ENCODE assay signal across 12 cellular contexts in the genomic region with DNA sequence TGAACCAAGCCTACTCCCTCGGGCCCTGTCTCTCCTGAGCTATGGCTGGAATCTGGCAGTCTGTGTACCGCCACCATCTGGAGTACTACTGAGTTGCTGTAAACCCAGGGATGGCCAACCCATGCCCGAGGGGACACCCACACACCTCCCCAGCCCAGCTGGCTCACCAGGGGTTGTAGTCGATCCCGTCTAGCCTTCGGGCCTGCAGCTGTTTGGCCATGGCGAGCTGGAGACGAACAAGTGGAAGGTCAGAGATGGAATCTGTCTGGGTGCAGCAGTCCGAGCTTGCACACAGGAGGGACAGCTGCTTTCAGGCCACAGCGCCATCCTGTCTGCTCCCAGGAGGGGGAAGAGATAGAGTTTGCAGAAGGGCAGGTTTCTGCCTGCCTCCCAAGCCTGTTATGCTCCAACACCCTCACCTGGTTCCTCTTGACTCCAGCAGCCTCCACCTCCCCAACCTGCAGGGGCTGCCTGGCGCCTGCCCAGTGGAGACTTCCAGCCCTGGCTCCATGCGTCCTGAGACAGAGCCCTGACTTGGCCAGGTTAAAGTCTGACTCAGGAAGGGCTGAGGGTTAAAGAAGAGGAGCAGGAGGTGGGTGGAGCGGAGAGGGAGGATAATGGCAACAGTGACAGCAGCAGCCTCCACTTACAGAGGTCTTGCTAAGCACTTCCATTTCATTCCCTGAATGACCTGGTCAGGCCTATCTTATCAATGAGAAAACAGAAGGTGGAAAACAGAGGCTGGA. TPM values are rescaled to one million over a fixed set of nuclear protein-coding genes. Genes with fewer than 3 reads are reported as not detected.
A peak's percentile ranks its signal among the peaks of the same experiment; 100 is the strongest.
DNase-seq lines count a peak whose midpoint lies in the region; ATAC-seq and TF ChIP-seq lines count a peak whose summit lies in the region.
"Had no signal": no experiment of that assay in that cellular context is flagged by ENCODE, and none has a peak within 500 bp of the region (broad histone marks: within the 10 kb centered on the region; RNA-seq: fewer than 3 reads in every experiment).

No MANE protein-coding gene starts in this region.

- H3K14ac ChIP-seq in neuronal stem cell (ENCODE audit: low read length): no peak overlapping the region

- no peak overlapping the region for H2BK120ac ChIP-seq in neuronal stem cell (ENCODE audit: low read depth, low read length)

- H3K4me3 ChIP-seq in neuronal stem cell (ENCODE audit: low read length in 2 of 2): no peak overlapping the region
- no peak overlapping the region for H3K4me3 ChIP-seq in naive thymus-derived CD4-positive, alpha-beta T cell (ENCODE audit: low read length)
- H3K4me3 ChIP-seq: mucosa of descending colon, tibial nerve had no signal

- H3K4me1 Mint-ChIP-seq in chondrocyte (ENCODE audit: low read depth) (peaks cover 10% of the 10 kb centered on the region), T-helper 17 cell (peaks cover 2% of the 10 kb centered on the region)
- peaks cover 0 to 4% (median 0%) of the 10 kb centered on the region in 7 donors for H3K4me1 Mint-ChIP-seq in naive thymus-derived CD4-positive, alpha-beta T cell

- H3K27me3 Mint-ChIP-seq in chondrocyte (ENCODE audit: low read depth) (no peaks in the 10 kb centered on the region), T-helper 17 cell (no peaks in the 10 kb centered on the region)
- no peaks in the 10 kb centered on the region for H3K27me3 Mint-ChIP-seq in naive thymus-derived CD4-positive, alpha-beta T cell
- H3K27me3 Mint-ChIP-seq: activated CD4-positive, alpha-beta T cell treated with anti-CD3 and anti-CD28 coated beads, Interleukin-2, amount 10 ng/mL, durations not matched to agents 7 days and 5 days had no signal

- no peak overlapping the region for H2BK5ac ChIP-seq in neuronal stem cell (ENCODE audit: low read length)

- H3K27ac Mint-ChIP-seq in chondrocyte (ENCODE audit: unreplicated experiment) (no peak overlapping the region), T-helper 17 cell (no peak overlapping the region)
- no peak overlapping the region for H3K27ac Mint-ChIP-seq in naive thymus-derived CD4-positive, alpha-beta T cell
- H3K27ac Mint-ChIP-seq: activated CD4-positive, alpha-beta T cell treated with anti-CD3 and anti-CD28 coated beads, Interleukin-2, amount 10 ng/mL, durations not matched to agents 7 days and 5 days had no signal

- no peak overlapping the region for H4K8ac ChIP-seq in neuronal stem cell (ENCODE audit: low read depth, low read length)

- no peak overlapping the region for H2AK5ac ChIP-seq in neuronal stem cell (ENCODE audit: low read depth, low read length)

- H4K91ac ChIP-seq in neuronal stem cell (ENCODE audit: low read depth, low read length, poor library complexity): no peak overlapping the region

- H3K36me3 Mint-ChIP-seq in chondrocyte (ENCODE audit: low read depth) (peaks cover 5% of the 10 kb centered on the region), T-helper 17 cell (ENCODE audit: low read depth) (peaks cover 2% of the 10 kb centered on the region)
- peaks cover 5 to 26% (median 18%) of the 10 kb centered on the region in 5 donors for H3K36me3 Mint-ChIP-seq in naive thymus-derived CD4-positive, alpha-beta T cell

- peak overlapping the region; percentile 18 for H3K18ac ChIP-seq in neuronal stem cell (ENCODE audit: low read length)

- intact Hi-C loops in naive thymus-derived CD4-positive, alpha-beta T cell (cut with micrococcal nuclease): no loop called here

- peaks cover 4% of the 10 kb centered on the region for H3K79me1 ChIP-seq in neuronal stem cell (ENCODE audit: low read depth, low read length)

- POLR2A ChIA-PET in naive thymus-derived CD4-positive, alpha-beta T cell (lab: Charles Lee): no interaction called here

- H3K4me1 ChIP-seq in neuronal stem cell (ENCODE audit: control insufficient read depth in 2 of 2, insufficient read depth in 1 of 2, low read depth in 1 of 2, low read length in 2 of 2): no peaks in the 10 kb centered on the region
- no peaks in the 10 kb centered on the region for H3K4me1 ChIP-seq in naive thymus-derived CD4-positive, alpha-beta T cell (ENCODE audit: control insufficient read depth in 2 of 2, insufficient read depth in 2 of 2, low read length in 2 of 2)
- H3K4me1 ChIP-seq: tibial nerve had no signal

- DNase-seq in DMS153 (lab: John Stamatoyannopoulos, UW): peak; percentile 67
- DNase-seq in NCI-H2171 treated with DMSO at 0.1 percent for 48 hours (lab: John Stamatoyannopoulos, UW): peak; percentile 99
- DNase-seq in chondrocyte (ENCODE audit: low spot score): no peak
- no peak for DNase-seq in neuronal stem cell (ENCODE audit: low spot score)
- no peak for DNase-seq in T-helper 17 cell
- DNase-seq in activated naive CD4-positive, alpha-beta T cell treated with anti-CD3 and anti-CD28 coated beads, Interleukin-2, amount 50 U/mL, for 16 hours: no peak
- no peak for DNase-seq in naive thymus-derived CD4-positive, alpha-beta T cell
- DNase-seq: activated CD4-positive, alpha-beta T cell treated with anti-CD3 and anti-CD28 coated beads, Interleukin-2, amount 10 ng/mL, durations not matched to agents 7 days and 5 days; mucosa of descending colon; stimulated activated CD4-positive, alpha-beta T cell treated with anti-CD3 and anti-CD28 coated beads, Interleukin-4, amount 100 ng/mL, for 1 hour had no signal

- CTCF ChIA-PET in naive thymus-derived CD4-positive, alpha-beta T cell (lab: Charles Lee): interaction anchor here (0.6 to 1.1 kb wide), 2 partner anchors 12 to 817 kb away, joined by 4 to 7 read pairs; no protein-coding TSS in a partner anchor

- ATAC-seq in T-helper 17 cell (no peak), GM19324 (IDR thresholded peaks at IDR 0.05; ENCODE audit: low FRiP score, unreplicated experiment) (no peak)
- no peak for ATAC-seq in naive thymus-derived CD4-positive, alpha-beta T cell
- ATAC-seq: mucosa of descending colon had no signal

- no peak overlapping the region for H2BK15ac ChIP-seq in neuronal stem cell (ENCODE audit: low read length)

- WGBS in neuronal stem cell (ENCODE audit: extremely low coverage in 2 of 2, insufficient read length in 2 of 2, insufficient replicate concordance in 1 of 2), 2 donors: no CpG with 5 or more reads among the region's 13 CpGs

- H2AFZ ChIP-seq in neuronal stem cell (ENCODE audit: low read length): no peak overlapping the region

- peaks cover 0 to 3% of the 10 kb centered on the region in 2 donors for H3K9me3 ChIP-seq in neuronal stem cell (replicated peaks in 1 of 2; ENCODE audit: control insufficient read depth in 2 of 2, insufficient read depth in 1 of 2, low read depth in 1 of 2, low read length in 2 of 2)
- H3K9me3 ChIP-seq in T-helper 17 cell (ENCODE audit: control insufficient read depth, low read length, poor library complexity, severe bottlenecking): no peaks in the 10 kb centered on the region
- no peaks in the 10 kb centered on the region for H3K9me3 ChIP-seq in naive thymus-derived CD4-positive, alpha-beta T cell (ENCODE audit: control insufficient read depth in 2 of 3, low read length in 3 of 3)

- no peaks in the 10 kb centered on the region for H3K27me3 ChIP-seq in neuronal stem cell (ENCODE audit: control insufficient read depth in 3 of 3, insufficient read depth in 3 of 3, low read depth in 1 of 3, low read length in 3 of 3)
- H3K27me3 ChIP-seq in naive thymus-derived CD4-positive, alpha-beta T cell (ENCODE audit: control insufficient read depth in 2 of 2, insufficient read depth in 2 of 2, low read length in 2 of 2): no peaks in the 10 kb centered on the region
- H3K27me3 ChIP-seq: tibial nerve had no signal

- no peak overlapping the region for H2BK12ac ChIP-seq in neuronal stem cell (ENCODE audit: low read length)

- TF ChIP-seq CTCF in chondrocyte (IDR thresholded peaks at IDR 0.05): peak; percentile 59

- peak overlapping the region; percentile 44 for H3K23ac ChIP-seq in neuronal stem cell (ENCODE audit: low read depth, low read length, poor library complexity)

- no peak overlapping the region for H3K9ac ChIP-seq in neuronal stem cell (ENCODE audit: low read depth, low read length, poor library complexity)

- no peak overlapping the region for H3K4me2 ChIP-seq in neuronal stem cell (ENCODE audit: insufficient read depth, low read length, poor library complexity, severe bottlenecking)

- H3K4ac ChIP-seq in neuronal stem cell (ENCODE audit: low read length): no peak overlapping the region

- no peak overlapping the region for H3K27ac ChIP-seq in neuronal stem cell (replicated peaks; ENCODE audit: low read length)
- no peak overlapping the region for H3K27ac ChIP-seq in naive thymus-derived CD4-positive, alpha-beta T cell (ENCODE audit: low read depth, low read length)
- H3K27ac ChIP-seq: tibial nerve had no signal

- H3K4me3 Mint-ChIP-seq in chondrocyte (ENCODE audit: unreplicated experiment): no peak overlapping the region
- no peak overlapping the region for H3K4me3 Mint-ChIP-seq in T-helper 17 cell
- no peak overlapping the region for H3K4me3 Mint-ChIP-seq in naive thymus-derived CD4-positive, alpha-beta T cell
- H3K4me3 Mint-ChIP-seq: activated CD4-positive, alpha-beta T cell treated with anti-CD3 and anti-CD28 coated beads, Interleukin-2, amount 10 ng/mL, durations not matched to agents 7 days and 5 days had no signal

- H3K36me3 ChIP-seq in neuronal stem cell (replicated peaks in 1 of 2; ENCODE audit: control insufficient read depth in 2 of 2, insufficient read depth in 2 of 2, low read length in 2 of 2): peaks cover 5 to 9% of the 10 kb centered on the region in 2 donors
- peaks cover 0 to 19% (median 0%) of the 10 kb centered on the region in 3 experiments for H3K36me3 ChIP-seq in naive thymus-derived CD4-positive, alpha-beta T cell (ENCODE audit: control insufficient read depth in 2 of 3, insufficient read depth in 3 of 3, low read length in 3 of 3)

- H3K9me3 Mint-ChIP-seq in chondrocyte (ENCODE audit: low read depth): peaks cover 12% of the 10 kb centered on the region
- peaks cover 0 to 12% (median 1%) of the 10 kb centered on the region in 11 donors for H3K9me3 Mint-ChIP-seq in naive thymus-derived CD4-positive, alpha-beta T cell

RNA-seq across cellular contexts. Expression of a gene that starts 15.8 kb away (rescaled TPM):
- total RNA-seq in chondrocyte (25.6 to 27.6 TPM (median 26.3 TPM) in 3 replicates), T-helper 17 cell (10 to 100 TPM; 33.7 to 48.1 TPM)
- polyA plus RNA-seq in neuronal stem cell (2013, experiment 1 of 2): 14.3 TPM
- polyA plus RNA-seq in neuronal stem cell (2013, experiment 2 of 2): 13.9 TPM
- 10 to 100 TPM; 38.9 to 83.6 (median 65.2) TPM for total RNA-seq in naive thymus-derived CD4-positive, alpha-beta T cell
- 10 to 100 TPM; 32.1 to 42.0 TPM for polyA plus RNA-seq in naive thymus-derived CD4-positive, alpha-beta T cell

RNA-seq across cellular contexts. Expression of a gene that starts 27.1 kb away (rescaled TPM):
- 22.3 to 24.6 TPM (median 23.1 TPM) in 3 replicates for total RNA-seq in chondrocyte
- 9.8 TPM for polyA plus RNA-seq in neuronal stem cell (2013, experiment 1 of 2)
- polyA plus RNA-seq in neuronal stem cell (2013, experiment 2 of 2): 9.3 TPM
- 1 to 10 TPM; 7.7 to 7.8 TPM for total RNA-seq in T-helper 17 cell
- 10 to 100 TPM in 4 of 5 experiments, 1 to 10 TPM in 1; 9.4 to 18.3 (median 14.7) TPM for total RNA-seq in naive thymus-derived CD4-positive, alpha-beta T cell
- polyA plus RNA-seq in naive thymus-derived CD4-positive, alpha-beta T cell: 10 to 100 TPM; 17.0 to 36.7 TPM

RNA-seq across cellular contexts. Expression of a gene that starts 36.4 kb away (rescaled TPM):
- total RNA-seq in chondrocyte (3.3 to 7.0 TPM (median 3.6 TPM) in 3 replicates), T-helper 17 cell (1 to 10 TPM; 4.8 to 5.7 TPM)
- 19.9 TPM for polyA plus RNA-seq in neuronal stem cell (2013, experiment 1 of 2)
- 19.3 TPM for polyA plus RNA-seq in neuronal stem cell (2013, experiment 2 of 2)
- total RNA-seq in naive thymus-derived CD4-positive, alpha-beta T cell: 10 to 100 TPM in 4 of 5 experiments, 1 to 10 TPM in 1; 7.2 to 18.2 (median 14.8) TPM
- polyA plus RNA-seq in naive thymus-derived CD4-positive, alpha-beta T cell: 10 to 100 TPM in 1 of 2 donors, 1 to 10 TPM in 1; 9.8 to 14.2 TPM

RNA-seq across cellular contexts. Expression of a gene that starts 36.6 kb away (rescaled TPM):
- total RNA-seq in chondrocyte (36.9 to 58.9 TPM (median 55.0 TPM) in 3 replicates), T-helper 17 cell (10 to 100 TPM; 28.9 to 30.3 TPM)
- polyA plus RNA-seq in neuronal stem cell (2013, experiment 1 of 2): 28.5 TPM
- polyA plus RNA-seq in neuronal stem cell (2013, experiment 2 of 2): 29.6 TPM
- total RNA-seq in naive thymus-derived CD4-positive, alpha-beta T cell: 10 to 100 TPM; 31.3 to 48.8 (median 34.5) TPM
- polyA plus RNA-seq in naive thymus-derived CD4-positive, alpha-beta T cell: 10 to 100 TPM; 24.2 to 54.0 TPM

RNA-seq across cellular contexts. Expression of a gene that starts 58.3 kb away (rescaled TPM):
- total RNA-seq in chondrocyte: 23.5 to 32.1 TPM (median 26.5 TPM) in 3 replicates
- 14.4 TPM for polyA plus RNA-seq in neuronal stem cell (2013, experiment 1 of 2)
- 14.4 TPM for polyA plus RNA-seq in neuronal stem cell (2013, experiment 2 of 2)
- total RNA-seq in T-helper 17 cell: 10 to 100 TPM; 21.6 to 30.8 TPM
- 10 to 100 TPM; 21.0 to 35.2 (median 24.9) TPM for total RNA-seq in naive thymus-derived CD4-positive, alpha-beta T cell
- polyA plus RNA-seq in naive thymus-derived CD4-positive, alpha-beta T cell: 10 to 100 TPM; 18.6 to 43.5 TPM

Comparison
In these comparisons a context has a peak if more than half of its experiments do, and no peak if none do; other contexts are left out.
1. DNase-seq: peak in DMS153 (single experiment) and NCI-H2171 treated with DMSO at 0.1 percent for 48 hours (single experiment); none in chondrocyte (single experiment), neuronal stem cell (single experiment), T-helper 17 cell (0 of 3), activated naive CD4-positive, alpha-beta T cell treated with anti-CD3 and anti-CD28 coated beads, Interleukin-2, amount 50 U/mL, for 16 hours (single experiment) and naive thymus-derived CD4-positive, alpha-beta T cell (0 of 9).